8 cellular contexts compared by ENCODE assay signal in the genomic region with DNA sequence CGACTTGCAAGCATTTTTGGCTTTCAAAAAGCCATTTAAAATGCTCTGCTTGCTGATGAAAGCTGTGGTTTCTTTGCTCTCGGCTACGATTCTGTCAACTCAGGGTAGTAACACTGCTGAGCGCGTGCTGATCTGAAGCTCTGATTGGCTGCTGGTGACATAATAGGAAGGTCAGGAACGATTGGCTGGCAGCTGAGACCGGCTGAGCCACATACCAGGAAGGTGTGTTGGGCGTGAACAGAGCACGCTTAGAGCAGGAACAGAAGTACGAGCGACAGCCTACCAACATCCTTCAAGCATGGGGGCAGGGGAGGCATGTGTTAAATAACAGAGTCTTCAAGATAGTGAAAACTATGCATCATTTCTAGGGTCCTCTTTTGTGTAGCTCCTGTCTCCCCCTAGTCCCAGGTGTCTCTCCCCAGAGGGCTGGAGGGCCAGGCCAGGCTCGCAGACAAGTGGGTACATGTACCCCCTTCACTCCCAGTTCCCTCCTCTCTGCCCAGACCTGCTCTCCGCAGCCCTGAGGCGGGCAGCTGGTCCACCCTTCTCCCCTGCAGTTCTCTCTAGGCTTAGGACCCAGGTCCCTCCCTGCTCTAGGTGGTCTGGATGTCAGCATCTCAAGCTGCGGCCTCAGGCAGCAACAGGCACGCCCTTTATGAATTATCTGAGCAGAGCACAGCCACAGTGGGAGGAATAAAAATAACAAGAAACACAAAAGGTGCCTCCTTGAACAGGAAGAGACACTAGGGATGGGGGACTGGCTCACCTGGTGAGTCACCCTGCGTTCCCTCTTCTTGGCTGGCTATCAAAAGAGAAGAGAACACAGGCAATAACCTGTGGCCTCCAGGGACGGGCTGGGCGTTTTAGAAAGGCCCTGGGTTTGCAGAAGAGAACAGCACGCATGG.
DNase-seq lines count a peak whose midpoint lies in the region; ATAC-seq and TF ChIP-seq lines count a peak whose summit lies in the region.

No MANE protein-coding gene starts in this region.

- H3K4me3 ChIP-seq in SJCRH30 (peak overlapping the region; percentile 16), upper lobe of left lung (peak overlapping the region in 1 of 4 donors; percentile 25)

- H3K4me3 Mint-ChIP-seq in glutamatergic neuron (ENCODE audit: unreplicated experiment) = peak overlapping the region; percentile 18

- peaks cover 8% of the 10 kb centered on the region for H3K4me1 Mint-ChIP-seq in glutamatergic neuron (ENCODE audit: low read depth, unreplicated experiment)

- TF ChIP-seq POLR2A in upper lobe of left lung (IDR thresholded peaks at IDR 0.05) = peak in 1 of 4 donors; percentile 39

- intact Hi-C loops in posterior cingulate gyrus (cut with DNase I) = loop anchor here (5.0 kb wide), 1 partner anchor 67 kb away; no protein-coding TSS in a partner anchor

- DNase-seq in DMS53 treated with DMSO at 0.1 percent for 48 hours (lab: John Stamatoyannopoulos, UW; ENCODE audit: unreplicated experiment) = peak; percentile 65
- DNase-seq in KBM-7 = peak; percentile 58
- DNase-seq in SJCRH30 = peak; percentile 65 to 76
- peak; percentile 66 for DNase-seq in activated naive CD4-positive, alpha-beta T cell treated with anti-CD3 and anti-CD28 coated beads, Interleukin-2, amount 50 U/mL, for 72 hours (ENCODE audit: low spot score in 2 of 2)
- DNase-seq in glutamatergic neuron = peak; percentile 47
- DNase-seq in posterior cingulate gyrus = peak; percentile 35 to 95 (median 64)
- peak in 1 of 2 donors; percentile 92 for DNase-seq in upper lobe of left lung

- H3K36me3 Mint-ChIP-seq in activated naive CD4-positive, alpha-beta T cell treated with anti-CD3 and anti-CD28 coated beads, Interleukin-2, amount 50 U/mL, for 72 hours = peaks cover 5 to 9% of the 10 kb centered on the region in 2 donors
- H3K36me3 Mint-ChIP-seq in glutamatergic neuron (ENCODE audit: unreplicated experiment) = no peaks in the 10 kb centered on the region

- H3K9me3 ChIP-seq in SJCRH30 (replicated peaks) (no peaks in the 10 kb centered on the region), upper lobe of left lung (no peaks in the 10 kb centered on the region)

- peaks cover 0 to 3% of the 10 kb centered on the region in 2 donors for H3K9me3 Mint-ChIP-seq in activated naive CD4-positive, alpha-beta T cell treated with anti-CD3 and anti-CD28 coated beads, Interleukin-2, amount 50 U/mL, for 72 hours
- H3K9me3 Mint-ChIP-seq in glutamatergic neuron (ENCODE audit: unreplicated experiment) = no peaks in the 10 kb centered on the region

- H3K27ac ChIP-seq in SJCRH30 (no peak overlapping the region), upper lobe of left lung (peak overlapping the region; percentile 18 to 60 (median 36))

- H3K27me3 ChIP-seq in SJCRH30 = no peaks in the 10 kb centered on the region
- no peaks in the 10 kb centered on the region for H3K27me3 ChIP-seq in upper lobe of left lung

- H3K27ac Mint-ChIP-seq in activated naive CD4-positive, alpha-beta T cell treated with anti-CD3 and anti-CD28 coated beads, Interleukin-2, amount 50 U/mL, for 72 hours = peak overlapping the region in 1 of 2 donors; percentile 83
- peak overlapping the region; percentile 25 for H3K27ac Mint-ChIP-seq in glutamatergic neuron (ENCODE audit: unreplicated experiment)

- H3K36me3 ChIP-seq in SJCRH30 (no peaks in the 10 kb centered on the region), upper lobe of left lung (no peaks in the 10 kb centered on the region)

- WGBS in upper lobe of left lung, 2 donors = 32 to 34% methylated on average over 19 to 20 of the region's 20 CpGs

- TF ChIP-seq CTCF in glutamatergic neuron (IDR thresholded peaks at IDR 0.05; ENCODE audit: partially characterized antibody, unreplicated experiment) (no peak), upper lobe of left lung (IDR thresholded peaks at IDR 0.05) (no peak)

- TF ChIP-seq EP300 in upper lobe of left lung (IDR thresholded peaks at IDR 0.05) = no peak

- no peaks in the 10 kb centered on the region for H3K4me1 ChIP-seq in SJCRH30
- H3K4me1 ChIP-seq in upper lobe of left lung = peaks cover 11 to 14% (median 12%) of the 10 kb centered on the region in 4 donors

- in situ Hi-C loops in KBM-7 (cut with MboI; ENCODE audit: low pct_unique_long_range_greater_than_20kb, low sequenced_read_pairs) = no loop called here

- H3K27me3 Mint-ChIP-seq in glutamatergic neuron (ENCODE audit: unreplicated experiment) = peaks cover 4% of the 10 kb centered on the region

- ATAC-seq in GM21723 (IDR thresholded peaks at IDR 0.05; ENCODE audit: unreplicated experiment) (peak; percentile 97), upper lobe of left lung (ENCODE audit: low FRiP score in 2 of 2) (peak; percentile 93 to 94)
- ATAC-seq in activated naive CD4-positive, alpha-beta T cell treated with anti-CD3 and anti-CD28 coated beads, Interleukin-2, amount 50 U/mL, for 72 hours = peak; percentile 99 to 100
